In genomic region chr7:118626739-118627138, GRCh38 we compare ENCODE assay signal across 23 cellular contexts.
DNase-seq lines count a peak whose midpoint lies in the region; ATAC-seq, FAIRE-seq and TF ChIP-seq lines count a peak whose summit lies in the region.
"Had no signal": no experiment of that assay in that cellular context is flagged by ENCODE, and none has a peak within 500 bp of the region (broad histone marks: within the 10 kb centered on the region; RNA-seq: fewer than 3 reads in every experiment).

No MANE protein-coding gene starts in this region.

- no peak overlapping the region for H3K27ac ChIP-seq in endodermal cell (ENCODE audit: low read depth, low read length)
- H3K27ac ChIP-seq: A549, SJSA1 had no signal

- no peaks in the 10 kb centered on the region for H3K27me3 ChIP-seq in endodermal cell (ENCODE audit: control insufficient read depth, insufficient read depth, low read length, poor library complexity, severe bottlenecking)
- H3K27me3 ChIP-seq: SJSA1 had no signal

- FAIRE-seq in D721Med (lab: Jason Lieb, UNC) (no peak), RCC 7860 (lab: Jason Lieb, UNC) (no peak)
- FAIRE-seq: A549, GM12878, HTR-8/SVneo had no signal

- TF ChIP-seq CTCF in NB4 (IDR thresholded peaks at IDR 0.05; ENCODE audit: low read depth, low read length), result no peak
- no peak for TF ChIP-seq CTCF in endodermal cell (conservative IDR thresholded peaks at IDR 0.05)
- no peak for TF ChIP-seq CTCF in D721Med (IDR thresholded peaks at IDR 0.05; ENCODE audit: insufficient read depth, missing control alignments)

- no peaks in the 10 kb centered on the region for H3K4me1 ChIP-seq in endodermal cell (ENCODE audit: control insufficient read depth, insufficient read depth, low read length)
- H3K4me1 ChIP-seq: A549, SJSA1 had no signal

- H3K4me1 Mint-ChIP-seq in endodermal cell, result peaks cover 10% of the 10 kb centered on the region
- H3K4me1 Mint-ChIP-seq: B cell, CD14-positive monocyte had no signal

- peaks cover 11% of the 10 kb centered on the region for H3K9me3 Mint-ChIP-seq in endodermal cell

- H3K27ac Mint-ChIP-seq in endodermal cell, result no peak overlapping the region
- H3K27ac Mint-ChIP-seq: B cell, CD14-positive monocyte, HFFc6 had no signal

- no peak overlapping the region for H3K9ac ChIP-seq in endodermal cell (ENCODE audit: extremely low read depth, low read length, poor library complexity, severe bottlenecking)

- WGBS in endodermal cell (ENCODE audit: insufficient coverage in 1 of 2, insufficient read length in 1 of 2), 2 experiments, result 81 to 89% methylated on average over 2 to 4 of the region's 4 CpGs

- H3K9me3 ChIP-seq in endodermal cell (ENCODE audit: control insufficient read depth, low read length), result peaks cover 21% of the 10 kb centered on the region
- H3K9me3 ChIP-seq: A549, SJSA1 had no signal

- H3K36me3 ChIP-seq in endodermal cell (ENCODE audit: control insufficient read depth, insufficient read depth, low read length), result no peaks in the 10 kb centered on the region
- H3K36me3 ChIP-seq: SJSA1 had no signal

- no peaks in the 10 kb centered on the region for H3K36me3 Mint-ChIP-seq in endodermal cell (ENCODE audit: low read depth)
- H3K36me3 Mint-ChIP-seq: CD14-positive monocyte had no signal

- H3K4me3 Mint-ChIP-seq in endodermal cell, result no peak overlapping the region
- H3K4me3 Mint-ChIP-seq: B cell, CD14-positive monocyte, HFFc6 had no signal

- ATAC-seq in HG03521 (IDR thresholded peaks at IDR 0.05; ENCODE audit: unreplicated experiment), result no peak
- ATAC-seq: A549, GM12878, Right ventricle myocardium inferior had no signal

- H3K4me3 ChIP-seq in NB4 (ENCODE audit: low read depth, low read length) (no peak overlapping the region), endodermal cell (ENCODE audit: low read length) (peak overlapping the region; percentile 27)
- H3K4me3 ChIP-seq: A549, GM12878, SJSA1 had no signal

- H3K27me3 Mint-ChIP-seq in endodermal cell (ENCODE audit: insufficient read depth), result no peaks in the 10 kb centered on the region
- H3K27me3 Mint-ChIP-seq: B cell had no signal

- TF ChIP-seq POLR2A in NB4 (IDR thresholded peaks at IDR 0.05; ENCODE audit: extremely low read depth, insufficient read length), result no peak

- DNase-seq in NCI-H82 (lab: John Stamatoyannopoulos, UW), result peak; percentile 8
- no peak for DNase-seq in NCI-H82 treated with DMSO at 0.1 percent for 48 hours (lab: John Stamatoyannopoulos, UW; ENCODE audit: unreplicated experiment)
- peak; percentile 9 for DNase-seq in NB4 (ENCODE audit: low read depth)
- DNase-seq in endodermal cell, result no peak
- DNase-seq in D721Med (ENCODE audit: insufficient read length, low spot score), result no peak
- DNase-seq in RCC 7860 (ENCODE audit: low spot score), result no peak
- DNase-seq: DMS79, H7, HFFc6, KG1, NCI-H1048, NCI-H1417 treated with DMSO at 0.1 percent for 48 hours, NCI-H187, NCI-H774, OCI-M1 had no signal

Comparison
In these comparisons a context has a peak if more than half of its experiments do, and no peak if none do; other contexts are left out.
1. DNase-seq: peak in NCI-H82 (single experiment) and NB4 (single experiment); none in NCI-H82 treated with DMSO at 0.1 percent for 48 hours (single experiment), endodermal cell (single experiment), D721Med (single experiment) and RCC 7860 (single experiment).